In genomic region chr18:59835656-59836379, GRCh38 we compare ENCODE assay signal across 11 cellular contexts.
DNase-seq lines count a peak whose midpoint lies in the region; ATAC-seq and TF ChIP-seq lines count a peak whose summit lies in the region.
"Had no signal": no experiment of that assay in that cellular context is flagged by ENCODE, and none has a peak within 500 bp of the region (broad histone marks: within the 10 kb centered on the region; RNA-seq: fewer than 3 reads in every experiment).

No MANE protein-coding gene starts in this region.

- TF ChIP-seq CTCF in cardiac muscle cell (IDR thresholded peaks at IDR 0.05; ENCODE audit: low read depth, low read length): no peak
- TF ChIP-seq CTCF in right atrium auricular region (IDR thresholded peaks at IDR 0.05): no peak
- TF ChIP-seq CTCF in uterus (IDR thresholded peaks at IDR 0.05): no peak

- H3K27me3 ChIP-seq in cardiac muscle cell (no peaks in the 10 kb centered on the region), right atrium auricular region (no peaks in the 10 kb centered on the region), uterus (no peaks in the 10 kb centered on the region)

- no peaks in the 10 kb centered on the region for H3K9me3 ChIP-seq in cardiac muscle cell (ENCODE audit: low read depth)
- no peaks in the 10 kb centered on the region for H3K9me3 ChIP-seq in right atrium auricular region
- H3K9me3 ChIP-seq in uterus: no peaks in the 10 kb centered on the region
- H3K9me3 ChIP-seq: mucosa of descending colon had no signal

- intact Hi-C loops in uterus (cut with DNase I; ENCODE audit: low total_unique reads): no loop called here

- H3K27ac ChIP-seq in cardiac muscle cell (peak overlapping the region; percentile 71), right atrium auricular region (no peak overlapping the region), uterus (no peak overlapping the region)

- no peak for TF ChIP-seq POLR2A in uterus (IDR thresholded peaks at IDR 0.05)

- ATAC-seq in HG03342 (IDR thresholded peaks at IDR 0.05; ENCODE audit: unreplicated experiment) (peak; percentile 49), HG03354 (IDR thresholded peaks at IDR 0.05; ENCODE audit: poor library complexity, severe bottlenecking, unreplicated experiment) (no peak)
- no peak for ATAC-seq in activated CD4-positive, CD25-positive, alpha-beta regulatory T cell treated with anti-CD3 and anti-CD28 coated beads, Interleukin-2, amount 50 U/mL, for 24 hours
- ATAC-seq: mucosa of descending colon had no signal

- no peaks in the 10 kb centered on the region for H3K36me3 ChIP-seq in cardiac muscle cell
- H3K36me3 ChIP-seq in right atrium auricular region: no peaks in the 10 kb centered on the region
- no peaks in the 10 kb centered on the region for H3K36me3 ChIP-seq in uterus

- H3K4me3 ChIP-seq in cardiac muscle cell: no peak overlapping the region
- H3K4me3 ChIP-seq in right atrium auricular region: no peak overlapping the region
- no peak overlapping the region for H3K4me3 ChIP-seq in uterus
- H3K4me3 ChIP-seq: mucosa of descending colon had no signal

- DNase-seq in cardiac muscle cell (ENCODE audit: low read depth in 1 of 2, low spot score in 1 of 2) (peak in 1 of 2 donors; percentile 62), right atrium auricular region (ENCODE audit: low spot score) (no peak), amniotic epithelial cell (ENCODE audit: low read depth) (peak; percentile 46), HCEC 1CT (no peak), uterus (no peak)
- DNase-seq: GDM1, mucosa of descending colon, RPMI8226 had no signal

- H3K4me1 ChIP-seq in cardiac muscle cell (ENCODE audit: low read depth) (peaks cover 16% of the 10 kb centered on the region), right atrium auricular region (no peaks in the 10 kb centered on the region), uterus (no peaks in the 10 kb centered on the region)
